1 cellular context compared by ENCODE assay signal in genomic region chr2:160651416-160652200, GRCh38.
TF ChIP-seq lines count a peak whose summit lies in the region.

No MANE protein-coding gene starts in this region.

TF ChIP-seq in GM23338, 12 proteins besides CTCF, POLR2A, EP300 and RAD21 (continued from another document):
- no peak for TF ChIP-seq REST (IDR thresholded peaks at IDR 0.05; ENCODE audit: unreplicated experiment)
- TF ChIP-seq EZH2phosphoT487 (IDR thresholded peaks at IDR 0.05; ENCODE audit: unreplicated experiment): no peak
- no peak for TF ChIP-seq ZNF331 (CRISPR knock-in tag; IDR thresholded peaks at IDR 0.05; ENCODE audit: low read depth)
- no peak for TF ChIP-seq POLR2AphosphoS5 (IDR thresholded peaks at IDR 0.05; ENCODE audit: low read depth)
- TF ChIP-seq EZH2 (IDR thresholded peaks at IDR 0.05; ENCODE audit: low read depth, unreplicated experiment): no peak
- TF ChIP-seq ZNF114 (CRISPR knock-in tag; IDR thresholded peaks at IDR 0.05): no peak
